Comparison of ENCODE assay signal across 26 cellular contexts in genomic region chr10:15331456-15331855, GRCh38.
"Had no signal": no experiment of that assay in that cellular context is flagged by ENCODE, and none has a peak within 500 bp of the region (broad histone marks: within the 10 kb centered on the region; RNA-seq: fewer than 3 reads in every experiment).

No MANE protein-coding gene starts in this region.

- DNase-seq: activated CD4-positive, alpha-beta T cell treated with anti-CD3 and anti-CD28 coated beads for 4 hours; activated CD4-positive, alpha-beta T cell treated with anti-CD3 and anti-CD28 coated beads, Interleukin-2, amount 50 U/mL, for 4 hours; activated CD8-positive, alpha-beta memory T cell treated with anti-CD3 and anti-CD28 coated beads, Interleukin-2, amount 10 ng/mL, durations not matched to agents 7 days and 5 days; activated effector memory CD4-positive, alpha-beta T cell treated with Interleukin-2 at 50 U/mL for 16 hours; activated naive CD4-positive, alpha-beta T cell treated with Interleukin-2 at 50 U/mL for 16 hours; activated T-cell treated with anti-CD3 and anti-CD28 coated beads, Interleukin-2, amount 50 U/mL, for 24 hours; amygdala; KG1; NCI-H1092; NCI-H1417; NCI-H1694; NCI-H2029 treated with DMSO at 0.1 percent for 48 hours; NCI-H345; NCI-H510A; NCI-H69; NK-92 treated with Interleukin-12 subunit alpha and Interleukin-12 subunit beta, amount 100 ng/mL, for 24 hours; OCI-M1; SHP77 had no signal

- FAIRE-seq: astrocyte had no signal

- ATAC-seq: activated CD4-positive, CD25-positive, alpha-beta regulatory T cell treated with anti-CD3 and anti-CD28 coated beads, Interleukin-2, amount 50 U/mL, for 24 hours; activated CD8-positive, alpha-beta memory T cell treated with anti-CD3 and anti-CD28 coated beads, Interleukin-2, amount 10 ng/mL, durations not matched to agents 7 days and 5 days; activated naive CD4-positive, alpha-beta T cell treated with anti-CD3 and anti-CD28 coated beads, Interleukin-2, amount 50 U/mL, for 72 hours; Panc1 had no signal

- H3K27me3 Mint-ChIP-seq: activated CD8-positive, alpha-beta memory T cell treated with anti-CD3 and anti-CD28 coated beads, Interleukin-2, amount 10 ng/mL, durations not matched to agents 7 days and 5 days; activated T-cell treated with anti-CD3 and anti-CD28 coated beads, Interleukin-2, amount 50 U/mL, for 24 hours; brain had no signal

- H3K4me3 Mint-ChIP-seq: activated CD8-positive, alpha-beta memory T cell treated with anti-CD3 and anti-CD28 coated beads, Interleukin-2, amount 10 ng/mL, durations not matched to agents 7 days and 5 days; activated T-cell treated with anti-CD3 and anti-CD28 coated beads, Interleukin-2, amount 50 U/mL, for 24 hours; activated T-helper 1 cell treated with anti-CD3 and anti-CD28 coated beads, Interleukin-12 subunit alpha, Interleukin-12 subunit beta, Interleukin-2, Interleukin-4 antibody, amounts not matched to agents 30 ng/mL and 10 ng/mL and 1 ng/mL, durations not matched to agents 14 hours and 24 hours and 36 hours; brain; IgD-negative memory B cell; T-helper 1 cell treated with Interleukin-12 subunit alpha and Interleukin-12 subunit beta and Interleukin-4 antibody, amounts not matched to agents 30 μg/mL and 1 μg/mL, for 36 hours had no signal

- H3K9me3 Mint-ChIP-seq: activated naive CD4-positive, alpha-beta T cell treated with anti-CD3 and anti-CD28 coated beads, Interleukin-2, amount 50 U/mL, for 72 hours; activated T-cell treated with anti-CD3 and anti-CD28 coated beads, Interleukin-2, amount 50 U/mL, for 24 hours; activated T-helper 1 cell treated with anti-CD3 and anti-CD28 coated beads, Interleukin-12 subunit alpha, Interleukin-12 subunit beta, Interleukin-2, Interleukin-4 antibody, amounts not matched to agents 30 ng/mL and 10 ng/mL and 1 ng/mL, durations not matched to agents 14 hours and 24 hours and 36 hours; brain; IgD-negative memory B cell; T-helper 1 cell treated with Interleukin-12 subunit alpha and Interleukin-12 subunit beta and Interleukin-4 antibody, amounts not matched to agents 30 μg/mL and 1 μg/mL, for 36 hours had no signal

- H3K4me1 Mint-ChIP-seq: activated CD8-positive, alpha-beta memory T cell treated with anti-CD3 and anti-CD28 coated beads, Interleukin-2, amount 10 ng/mL, durations not matched to agents 7 days and 5 days had no signal

- H3K36me3 Mint-ChIP-seq: activated CD8-positive, alpha-beta memory T cell treated with anti-CD3 and anti-CD28 coated beads, Interleukin-2, amount 10 ng/mL, durations not matched to agents 7 days and 5 days; activated naive CD4-positive, alpha-beta T cell treated with anti-CD3 and anti-CD28 coated beads, Interleukin-2, amount 50 U/mL, for 72 hours had no signal

- H3K27ac Mint-ChIP-seq: activated CD8-positive, alpha-beta memory T cell treated with anti-CD3 and anti-CD28 coated beads, Interleukin-2, amount 10 ng/mL, durations not matched to agents 7 days and 5 days; activated naive CD4-positive, alpha-beta T cell treated with anti-CD3 and anti-CD28 coated beads, Interleukin-2, amount 50 U/mL, for 72 hours; activated T-cell treated with anti-CD3 and anti-CD28 coated beads, Interleukin-2, amount 50 U/mL, for 24 hours; activated T-helper 1 cell treated with anti-CD3 and anti-CD28 coated beads, Interleukin-12 subunit alpha, Interleukin-12 subunit beta, Interleukin-2, Interleukin-4 antibody, amounts not matched to agents 30 ng/mL and 10 ng/mL and 1 ng/mL, durations not matched to agents 14 hours and 24 hours and 36 hours; brain; T-helper 1 cell treated with Interleukin-12 subunit alpha and Interleukin-12 subunit beta and Interleukin-4 antibody, amounts not matched to agents 30 μg/mL and 1 μg/mL, for 36 hours had no signal
